8 cellular contexts compared by ENCODE assay signal in genomic region chr12:7588703-7589329, GRCh38.
DNase-seq lines count a peak whose midpoint lies in the region; ATAC-seq and TF ChIP-seq lines count a peak whose summit lies in the region.

No MANE protein-coding gene starts in this region.

- peak; percentile 62 for DNase-seq in EL
- peak; percentile 39 for DNase-seq in HuH-7.5 (ENCODE audit: low spot score)
- peak; percentile 80 for DNase-seq in SW480 (ENCODE audit: low spot score)
- DNase-seq in breast epithelium (ENCODE audit: low spot score in 2 of 2), result no peak
- DNase-seq in left lung, result peak in 1 of 2 donors; percentile 46
- DNase-seq in testis, result peak; percentile 86
- no peak for DNase-seq in posterior vena cava (ENCODE audit: low spot score)

- H3K27ac ChIP-seq in breast epithelium (no peak overlapping the region), left lung (no peak overlapping the region), testis (no peak overlapping the region)

- H3K9me3 ChIP-seq in breast epithelium (no peaks in the 10 kb centered on the region), left lung (no peaks in the 10 kb centered on the region), testis (no peaks in the 10 kb centered on the region)

- H3K27me3 ChIP-seq in breast epithelium (no peaks in the 10 kb centered on the region), left lung (no peaks in the 10 kb centered on the region), testis (no peaks in the 10 kb centered on the region)

- H3K4me1 ChIP-seq in breast epithelium, result no peaks in the 10 kb centered on the region
- peaks cover 0 to 8% of the 10 kb centered on the region in 2 donors for H3K4me1 ChIP-seq in left lung
- no peaks in the 10 kb centered on the region for H3K4me1 ChIP-seq in testis

- WGBS in testis, 2 donors, result 16 to 25% methylated on average over 4 of the region's 4 CpGs

- intact Hi-C loops in breast epithelium (cut with DNase I; ENCODE audit: low total_unique reads), result no loop called here
- intact Hi-C loops in left lung (cut with DNase I), result no loop called here
- intact Hi-C loops in testis (cut with DNase I; ENCODE audit: low total_unique reads), result no loop called here
- intact Hi-C loops in posterior vena cava (cut with DNase I), result no loop called here

- ATAC-seq in left lung, result peak; percentile 91
- ATAC-seq in HG03469 (IDR thresholded peaks at IDR 0.05; ENCODE audit: unreplicated experiment), result no peak

- TF ChIP-seq POLR2A in breast epithelium (IDR thresholded peaks at IDR 0.05) (no peak), testis (IDR thresholded peaks at IDR 0.05) (no peak)

- H3K36me3 ChIP-seq in breast epithelium (no peaks in the 10 kb centered on the region), left lung (no peaks in the 10 kb centered on the region), testis (ENCODE audit: low read depth, missing control alignments) (no peaks in the 10 kb centered on the region)

- TF ChIP-seq CTCF in breast epithelium (IDR thresholded peaks at IDR 0.05), result peak; percentile 37 to 46 (median 42)
- TF ChIP-seq CTCF in left lung (IDR thresholded peaks at IDR 0.05), result peak; percentile 60 to 67
- peak; percentile 59 to 82 (median 77) for TF ChIP-seq CTCF in testis (IDR thresholded peaks at IDR 0.05)

- no peak overlapping the region for H3K4me3 ChIP-seq in breast epithelium
- H3K4me3 ChIP-seq in left lung, result no peak overlapping the region
- H3K4me3 ChIP-seq in testis, result no peak overlapping the region

Comparison
In these comparisons a context has a peak if more than half of its experiments do, and no peak if none do; other contexts are left out.
1. DNase-seq: peak in EL (single experiment), HuH-7.5 (single experiment), SW480 (single experiment) and testis (single experiment); none in breast epithelium (0 of 2) and posterior vena cava (single experiment).
2. Peak in every context shown above with its lines, with median percentiles within 50 percentile points of each other: CTCF ChIP-seq.